In genomic region chr7:24441331-24442059, GRCh38 we compare ENCODE assay signal across 23 cellular contexts.
DNase-seq lines count a peak whose midpoint lies in the region; ATAC-seq and TF ChIP-seq lines count a peak whose summit lies in the region.
"Had no signal": no experiment of that assay in that cellular context is flagged by ENCODE, and none has a peak within 500 bp of the region (broad histone marks: within the 10 kb centered on the region; RNA-seq: fewer than 3 reads in every experiment).

No MANE protein-coding gene starts in this region.

- peak overlapping the region; percentile 22 for H3K4me3 Mint-ChIP-seq in activated CD4-positive, alpha-beta T cell treated with anti-CD3 and anti-CD28 coated beads, Interleukin-2, amount 10 ng/mL, durations not matched to agents 24 days and 14 days
- H3K4me3 Mint-ChIP-seq in activated T-helper 17 cell treated with anti-CD3 and anti-CD28 coated beads, Interleukin-2, amount 50 U/mL, for 72 hours: no peak overlapping the region
- H3K4me3 Mint-ChIP-seq in stimulated activated naive B cell treated with anti-CD40 and anti-IgM and Interleukin-4, amounts not matched to agents 10 μg/mL and 1 μg/mL and 100 μg/mL, for 72 hours: no peak overlapping the region
- H3K4me3 Mint-ChIP-seq: activated naive CD8-positive, alpha-beta T cell treated with anti-CD3 and anti-CD28 coated beads, Interleukin-2, amount 10 ng/mL, durations not matched to agents 7 days and 5 days had no signal

- TF ChIP-seq POLR2A in adrenal gland (IDR thresholded peaks at IDR 0.05): no peak

- intact Hi-C loops in activated CD4-positive, alpha-beta T cell treated with anti-CD3 and anti-CD28 coated beads, Interleukin-2, amount 10 ng/mL, durations not matched to agents 24 days and 14 days (cut with micrococcal nuclease): no loop called here
- intact Hi-C loops in adrenal gland (cut with DNase I): no loop called here

- peak; percentile 37 for ATAC-seq in HG02610 (IDR thresholded peaks at IDR 0.05; ENCODE audit: unreplicated experiment)
- ATAC-seq in activated T-helper 17 cell treated with anti-CD3 and anti-CD28 coated beads, Interleukin-2, amount 50 U/mL, for 72 hours (replicated peaks): peak; percentile 16
- no peak for ATAC-seq in stimulated activated naive B cell treated with anti-CD40 and anti-IgM and Interleukin-4, amounts not matched to agents 10 μg/mL and 1 μg/mL and 100 μg/mL, for 72 hours (replicated peaks)

- peaks cover 2% of the 10 kb centered on the region for H3K27me3 Mint-ChIP-seq in activated CD4-positive, alpha-beta T cell treated with anti-CD3 and anti-CD28 coated beads, Interleukin-2, amount 10 ng/mL, durations not matched to agents 24 days and 14 days
- H3K27me3 Mint-ChIP-seq in activated T-helper 17 cell treated with anti-CD3 and anti-CD28 coated beads, Interleukin-2, amount 50 U/mL, for 72 hours: peaks cover 13% of the 10 kb centered on the region
- peaks cover 0 to 5% of the 10 kb centered on the region in 2 donors for H3K27me3 Mint-ChIP-seq in stimulated activated naive B cell treated with anti-CD40 and anti-IgM and Interleukin-4, amounts not matched to agents 10 μg/mL and 1 μg/mL and 100 μg/mL, for 72 hours

- no peaks in the 10 kb centered on the region for H3K36me3 Mint-ChIP-seq in activated CD4-positive, alpha-beta T cell treated with anti-CD3 and anti-CD28 coated beads, Interleukin-2, amount 10 ng/mL, durations not matched to agents 24 days and 14 days (ENCODE audit: low read depth)
- no peaks in the 10 kb centered on the region for H3K36me3 Mint-ChIP-seq in activated T-helper 17 cell treated with anti-CD3 and anti-CD28 coated beads, Interleukin-2, amount 50 U/mL, for 72 hours (ENCODE audit: low read depth)
- no peaks in the 10 kb centered on the region for H3K36me3 Mint-ChIP-seq in stimulated activated naive B cell treated with anti-CD40 and anti-IgM and Interleukin-4, amounts not matched to agents 10 μg/mL and 1 μg/mL and 100 μg/mL, for 72 hours
- H3K36me3 Mint-ChIP-seq: activated naive CD8-positive, alpha-beta T cell treated with anti-CD3 and anti-CD28 coated beads, Interleukin-2, amount 10 ng/mL, durations not matched to agents 7 days and 5 days; CD4-positive, alpha-beta memory T cell had no signal

- no peaks in the 10 kb centered on the region for H3K4me1 ChIP-seq in adrenal gland (replicated peaks in 1 of 2)
- H3K4me1 ChIP-seq: sigmoid colon, thyroid gland had no signal

- no peaks in the 10 kb centered on the region for H3K9me3 Mint-ChIP-seq in activated CD4-positive, alpha-beta T cell treated with anti-CD3 and anti-CD28 coated beads, Interleukin-2, amount 10 ng/mL, durations not matched to agents 24 days and 14 days
- H3K9me3 Mint-ChIP-seq in activated T-helper 17 cell treated with anti-CD3 and anti-CD28 coated beads, Interleukin-2, amount 50 U/mL, for 72 hours: no peaks in the 10 kb centered on the region
- no peaks in the 10 kb centered on the region for H3K9me3 Mint-ChIP-seq in stimulated activated naive B cell treated with anti-CD40 and anti-IgM and Interleukin-4, amounts not matched to agents 10 μg/mL and 1 μg/mL and 100 μg/mL, for 72 hours
- H3K9me3 Mint-ChIP-seq: activated naive CD8-positive, alpha-beta T cell treated with anti-CD3 and anti-CD28 coated beads, Interleukin-2, amount 10 ng/mL, durations not matched to agents 7 days and 5 days had no signal

- no peaks in the 10 kb centered on the region for H3K9me3 ChIP-seq in adrenal gland (replicated peaks in 1 of 3)
- H3K9me3 ChIP-seq: sigmoid colon, thyroid gland had no signal

- no peak for DNase-seq in activated CD4-positive, alpha-beta T cell treated with anti-CD3 and anti-CD28 coated beads, Interleukin-2, amount 10 ng/mL, durations not matched to agents 24 days and 14 days
- no peak for DNase-seq in activated CD4-positive, alpha-beta T cell treated with anti-CD3 and anti-CD28 coated beads, Interleukin-2, amount 50 U/mL, for 1 hour
- no peak for DNase-seq in stimulated activated CD4-positive, alpha-beta T cell treated with anti-CD3 and anti-CD28 coated beads, Interleukin-4, amount 100 ng/mL, for 1 hour
- no peak for DNase-seq in stimulated activated naive B cell treated with anti-CD40 and anti-IgM and Interleukin-4, amounts not matched to agents 10 μg/mL and 1 μg/mL and 100 μg/mL, for 72 hours
- DNase-seq in adrenal gland: no peak
- no peak for DNase-seq in NCI-H446 treated with DMSO at 0.1 percent for 48 hours (lab: John Stamatoyannopoulos, UW)
- DNase-seq: activated CD4-positive, alpha-beta T cell treated with anti-CD3 and anti-CD28 coated beads for 4 hours; activated naive CD8-positive, alpha-beta T cell treated with anti-CD3 and anti-CD28 coated beads, Interleukin-2, amount 10 ng/mL, durations not matched to agents 7 days and 5 days; activated T-cell treated with anti-CD3 and anti-CD28 coated beads for 4 hours; CD4-positive, alpha-beta memory T cell; effector CD8-positive, alpha-beta T cell; EL; midbrain; NCI-H187 treated with DMSO at 0.1 percent for 48 hours; NCI-H524; sigmoid colon; stimulated activated CD4-positive, alpha-beta T cell treated with anti-CD3 and anti-CD28 coated beads, Interleukin-4, amount 100 ng/mL, for 4 hours; thyroid gland had no signal

- H3K4me3 ChIP-seq in adrenal gland: no peak overlapping the region
- H3K4me3 ChIP-seq: hepatocyte, sigmoid colon, SK-N-MC, thyroid gland had no signal

- TF ChIP-seq CTCF in adrenal gland (IDR thresholded peaks at IDR 0.05): no peak

- H3K36me3 ChIP-seq in adrenal gland (replicated peaks in 1 of 2): no peaks in the 10 kb centered on the region
- H3K36me3 ChIP-seq: sigmoid colon, thyroid gland had no signal

- no peak overlapping the region for H3K27ac ChIP-seq in adrenal gland
- H3K27ac ChIP-seq: 22Rv1, hepatocyte, sigmoid colon, SK-N-MC, thyroid gland had no signal

- no peaks in the 10 kb centered on the region for H3K27me3 ChIP-seq in adrenal gland
- H3K27me3 ChIP-seq: hepatocyte, sigmoid colon, thyroid gland had no signal

- 68 to 81% (median 76%) methylated on average over 7 of the region's 7 CpGs for WGBS in adrenal gland, 4 donors

- peaks cover 10% of the 10 kb centered on the region for H3K4me1 Mint-ChIP-seq in activated CD4-positive, alpha-beta T cell treated with anti-CD3 and anti-CD28 coated beads, Interleukin-2, amount 10 ng/mL, durations not matched to agents 24 days and 14 days
- H3K4me1 Mint-ChIP-seq in activated T-helper 17 cell treated with anti-CD3 and anti-CD28 coated beads, Interleukin-2, amount 50 U/mL, for 72 hours: no peaks in the 10 kb centered on the region
- peaks cover 11 to 22% of the 10 kb centered on the region in 2 donors for H3K4me1 Mint-ChIP-seq in stimulated activated naive B cell treated with anti-CD40 and anti-IgM and Interleukin-4, amounts not matched to agents 10 μg/mL and 1 μg/mL and 100 μg/mL, for 72 hours
- H3K4me1 Mint-ChIP-seq: activated naive CD8-positive, alpha-beta T cell treated with anti-CD3 and anti-CD28 coated beads, Interleukin-2, amount 10 ng/mL, durations not matched to agents 7 days and 5 days had no signal

- H3K27ac Mint-ChIP-seq in activated CD4-positive, alpha-beta T cell treated with anti-CD3 and anti-CD28 coated beads, Interleukin-2, amount 10 ng/mL, durations not matched to agents 24 days and 14 days: no peak overlapping the region
- no peak overlapping the region for H3K27ac Mint-ChIP-seq in activated T-helper 17 cell treated with anti-CD3 and anti-CD28 coated beads, Interleukin-2, amount 50 U/mL, for 72 hours
- no peak overlapping the region for H3K27ac Mint-ChIP-seq in stimulated activated naive B cell treated with anti-CD40 and anti-IgM and Interleukin-4, amounts not matched to agents 10 μg/mL and 1 μg/mL and 100 μg/mL, for 72 hours
- H3K27ac Mint-ChIP-seq: activated naive CD8-positive, alpha-beta T cell treated with anti-CD3 and anti-CD28 coated beads, Interleukin-2, amount 10 ng/mL, durations not matched to agents 7 days and 5 days; CD4-positive, alpha-beta memory T cell had no signal

Comparison
In these comparisons a context has a peak if more than half of its experiments do, and no peak if none do; other contexts are left out.
1. ATAC-seq: peak in HG02610 (single experiment) and activated T-helper 17 cell treated with anti-CD3 and anti-CD28 coated beads, Interleukin-2, amount 50 U/mL, for 72 hours (single experiment); none in stimulated activated naive B cell treated with anti-CD40 and anti-IgM and Interleukin-4, amounts not matched to agents 10 μg/mL and 1 μg/mL and 100 μg/mL, for 72 hours (0 of 2).